Comparison of ENCODE assay signal across 1 cellular context in the genomic region with DNA sequence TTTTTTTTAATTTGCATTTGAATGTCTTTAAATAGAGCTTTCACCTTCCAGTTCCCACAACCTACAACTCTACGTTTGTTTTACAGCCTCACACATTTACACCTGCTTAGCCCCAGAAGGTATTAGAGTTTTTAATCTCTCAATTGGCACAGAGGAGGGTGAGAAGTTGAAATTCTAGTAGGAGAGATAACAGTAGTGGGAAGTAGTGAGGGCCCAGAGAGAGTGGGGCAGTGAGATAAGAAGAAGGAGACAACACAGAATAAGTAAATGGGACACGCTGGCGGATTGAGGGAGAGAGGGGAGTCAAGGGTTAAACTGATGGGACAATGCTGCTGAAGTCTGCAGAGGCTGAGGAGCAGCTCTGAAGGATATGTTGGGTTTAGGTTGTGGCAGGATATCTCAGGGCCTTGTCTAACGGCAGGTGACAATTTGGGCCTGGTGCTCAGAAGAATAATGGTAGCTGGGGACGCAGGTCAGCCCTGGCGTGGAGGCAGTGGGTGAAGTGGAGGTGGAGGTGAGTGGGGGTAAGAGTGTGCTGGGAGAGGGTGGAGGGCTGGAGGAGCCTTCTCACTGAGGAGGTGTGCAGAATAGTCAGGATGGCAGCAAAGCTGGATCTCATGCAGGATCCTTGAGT.
TF ChIP-seq lines count a peak whose summit lies in the region.

No MANE protein-coding gene starts in this region.

TF ChIP-seq in GM23338, 12 proteins besides CTCF, POLR2A, EP300 and RAD21 (continued from another document):
- TF ChIP-seq, protein P1, sequence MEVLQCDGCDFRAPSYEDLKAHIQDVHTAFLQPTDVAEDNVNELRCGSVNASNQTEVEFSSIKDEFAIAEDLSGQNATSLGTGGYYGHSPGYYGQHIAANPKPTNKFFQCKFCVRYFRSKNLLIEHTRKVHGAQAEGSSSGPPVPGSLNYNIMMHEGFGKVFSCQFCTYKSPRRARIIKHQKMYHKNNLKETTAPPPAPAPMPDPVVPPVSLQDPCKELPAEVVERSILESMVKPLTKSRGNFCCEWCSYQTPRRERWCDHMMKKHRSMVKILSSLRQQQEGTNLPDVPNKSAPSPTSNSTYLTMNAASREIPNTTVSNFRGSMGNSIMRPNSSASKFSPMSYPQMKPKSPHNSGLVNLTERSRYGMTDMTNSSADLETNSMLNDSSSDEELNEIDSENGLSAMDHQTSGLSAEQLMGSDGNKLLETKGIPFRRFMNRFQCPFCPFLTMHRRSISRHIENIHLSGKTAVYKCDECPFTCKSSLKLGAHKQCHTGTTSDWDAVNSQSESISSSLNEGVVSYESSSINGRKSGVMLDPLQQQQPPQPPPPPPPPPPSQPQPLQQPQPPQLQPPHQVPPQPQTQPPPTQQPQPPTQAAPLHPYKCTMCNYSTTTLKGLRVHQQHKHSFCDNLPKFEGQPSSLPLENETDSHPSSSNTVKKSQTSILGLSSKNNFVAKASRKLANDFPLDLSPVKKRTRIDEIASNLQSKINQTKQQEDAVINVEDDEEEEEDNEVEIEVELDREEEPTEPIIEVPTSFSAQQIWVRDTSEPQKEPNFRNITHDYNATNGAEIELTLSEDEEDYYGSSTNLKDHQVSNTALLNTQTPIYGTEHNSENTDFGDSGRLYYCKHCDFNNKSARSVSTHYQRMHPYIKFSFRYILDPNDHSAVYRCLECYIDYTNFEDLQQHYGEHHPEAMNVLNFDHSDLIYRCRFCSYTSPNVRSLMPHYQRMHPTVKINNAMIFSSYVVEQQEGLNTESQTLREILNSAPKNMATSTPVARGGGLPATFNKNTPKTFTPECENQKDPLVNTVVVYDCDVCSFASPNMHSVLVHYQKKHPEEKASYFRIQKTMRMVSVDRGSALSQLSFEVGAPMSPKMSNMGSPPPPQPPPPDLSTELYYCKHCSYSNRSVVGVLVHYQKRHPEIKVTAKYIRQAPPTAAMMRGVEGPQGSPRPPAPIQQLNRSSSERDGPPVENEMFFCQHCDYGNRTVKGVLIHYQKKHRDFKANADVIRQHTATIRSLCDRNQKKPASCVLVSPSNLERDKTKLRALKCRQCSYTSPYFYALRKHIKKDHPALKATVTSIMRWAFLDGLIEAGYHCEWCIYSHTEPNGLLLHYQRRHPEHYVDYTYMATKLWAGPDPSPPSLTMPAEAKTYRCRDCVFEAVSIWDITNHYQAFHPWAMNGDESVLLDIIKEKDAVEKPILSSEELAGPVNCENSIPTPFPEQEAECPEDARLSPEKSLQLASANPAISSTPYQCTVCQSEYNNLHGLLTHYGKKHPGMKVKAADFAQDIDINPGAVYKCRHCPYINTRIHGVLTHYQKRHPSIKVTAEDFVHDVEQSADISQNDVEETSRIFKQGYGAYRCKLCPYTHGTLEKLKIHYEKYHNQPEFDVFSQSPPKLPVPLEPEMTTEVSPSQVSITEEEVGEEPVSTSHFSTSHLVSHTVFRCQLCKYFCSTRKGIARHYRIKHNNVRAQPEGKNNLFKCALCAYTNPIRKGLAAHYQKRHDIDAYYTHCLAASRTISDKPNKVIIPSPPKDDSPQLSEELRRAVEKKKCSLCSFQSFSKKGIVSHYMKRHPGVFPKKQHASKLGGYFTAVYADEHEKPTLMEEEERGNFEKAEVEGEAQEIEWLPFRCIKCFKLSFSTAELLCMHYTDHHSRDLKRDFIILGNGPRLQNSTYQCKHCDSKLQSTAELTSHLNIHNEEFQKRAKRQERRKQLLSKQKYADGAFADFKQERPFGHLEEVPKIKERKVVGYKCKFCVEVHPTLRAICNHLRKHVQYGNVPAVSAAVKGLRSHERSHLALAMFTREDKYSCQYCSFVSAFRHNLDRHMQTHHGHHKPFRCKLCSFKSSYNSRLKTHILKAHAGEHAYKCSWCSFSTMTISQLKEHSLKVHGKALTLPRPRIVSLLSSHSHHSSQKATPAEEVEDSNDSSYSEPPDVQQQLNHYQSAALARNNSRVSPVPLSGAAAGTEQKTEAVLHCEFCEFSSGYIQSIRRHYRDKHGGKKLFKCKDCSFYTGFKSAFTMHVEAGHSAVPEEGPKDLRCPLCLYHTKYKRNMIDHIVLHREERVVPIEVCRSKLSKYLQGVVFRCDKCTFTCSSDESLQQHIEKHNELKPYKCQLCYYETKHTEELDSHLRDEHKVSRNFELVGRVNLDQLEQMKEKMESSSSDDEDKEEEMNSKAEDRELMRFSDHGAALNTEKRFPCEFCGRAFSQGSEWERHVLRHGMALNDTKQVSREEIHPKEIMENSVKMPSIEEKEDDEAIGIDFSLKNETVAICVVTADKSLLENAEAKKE (CRISPR knock-in tag; IDR thresholded peaks at IDR 0.05), result no peak
- TF ChIP-seq JUNB (IDR thresholded peaks at IDR 0.05; ENCODE audit: unreplicated experiment) (no peak), EZH2 (IDR thresholded peaks at IDR 0.05; ENCODE audit: low read depth, unreplicated experiment) (no peak), POLR2AphosphoS5 (IDR thresholded peaks at IDR 0.05; ENCODE audit: low read depth) (no peak), EZH2phosphoT487 (IDR thresholded peaks at IDR 0.05; ENCODE audit: unreplicated experiment) (no peak), ZNF114 (CRISPR knock-in tag; IDR thresholded peaks at IDR 0.05) (no peak)
- TF ChIP-seq, protein P2, sequence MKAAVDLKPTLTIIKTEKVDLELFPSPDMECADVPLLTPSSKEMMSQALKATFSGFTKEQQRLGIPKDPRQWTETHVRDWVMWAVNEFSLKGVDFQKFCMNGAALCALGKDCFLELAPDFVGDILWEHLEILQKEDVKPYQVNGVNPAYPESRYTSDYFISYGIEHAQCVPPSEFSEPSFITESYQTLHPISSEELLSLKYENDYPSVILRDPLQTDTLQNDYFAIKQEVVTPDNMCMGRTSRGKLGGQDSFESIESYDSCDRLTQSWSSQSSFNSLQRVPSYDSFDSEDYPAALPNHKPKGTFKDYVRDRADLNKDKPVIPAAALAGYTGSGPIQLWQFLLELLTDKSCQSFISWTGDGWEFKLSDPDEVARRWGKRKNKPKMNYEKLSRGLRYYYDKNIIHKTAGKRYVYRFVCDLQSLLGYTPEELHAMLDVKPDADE (IDR thresholded peaks at IDR 0.05), result no peak
- TF ChIP-seq, protein P3, sequence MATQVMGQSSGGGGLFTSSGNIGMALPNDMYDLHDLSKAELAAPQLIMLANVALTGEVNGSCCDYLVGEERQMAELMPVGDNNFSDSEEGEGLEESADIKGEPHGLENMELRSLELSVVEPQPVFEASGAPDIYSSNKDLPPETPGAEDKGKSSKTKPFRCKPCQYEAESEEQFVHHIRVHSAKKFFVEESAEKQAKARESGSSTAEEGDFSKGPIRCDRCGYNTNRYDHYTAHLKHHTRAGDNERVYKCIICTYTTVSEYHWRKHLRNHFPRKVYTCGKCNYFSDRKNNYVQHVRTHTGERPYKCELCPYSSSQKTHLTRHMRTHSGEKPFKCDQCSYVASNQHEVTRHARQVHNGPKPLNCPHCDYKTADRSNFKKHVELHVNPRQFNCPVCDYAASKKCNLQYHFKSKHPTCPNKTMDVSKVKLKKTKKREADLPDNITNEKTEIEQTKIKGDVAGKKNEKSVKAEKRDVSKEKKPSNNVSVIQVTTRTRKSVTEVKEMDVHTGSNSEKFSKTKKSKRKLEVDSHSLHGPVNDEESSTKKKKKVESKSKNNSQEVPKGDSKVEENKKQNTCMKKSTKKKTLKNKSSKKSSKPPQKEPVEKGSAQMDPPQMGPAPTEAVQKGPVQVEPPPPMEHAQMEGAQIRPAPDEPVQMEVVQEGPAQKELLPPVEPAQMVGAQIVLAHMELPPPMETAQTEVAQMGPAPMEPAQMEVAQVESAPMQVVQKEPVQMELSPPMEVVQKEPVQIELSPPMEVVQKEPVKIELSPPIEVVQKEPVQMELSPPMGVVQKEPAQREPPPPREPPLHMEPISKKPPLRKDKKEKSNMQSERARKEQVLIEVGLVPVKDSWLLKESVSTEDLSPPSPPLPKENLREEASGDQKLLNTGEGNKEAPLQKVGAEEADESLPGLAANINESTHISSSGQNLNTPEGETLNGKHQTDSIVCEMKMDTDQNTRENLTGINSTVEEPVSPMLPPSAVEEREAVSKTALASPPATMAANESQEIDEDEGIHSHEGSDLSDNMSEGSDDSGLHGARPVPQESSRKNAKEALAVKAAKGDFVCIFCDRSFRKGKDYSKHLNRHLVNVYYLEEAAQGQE (IDR thresholded peaks at IDR 0.05; ENCODE audit: unreplicated experiment), result no peak
TF ChIP-seq in GM23338: peak in this region for 0.
